In the genomic region with DNA sequence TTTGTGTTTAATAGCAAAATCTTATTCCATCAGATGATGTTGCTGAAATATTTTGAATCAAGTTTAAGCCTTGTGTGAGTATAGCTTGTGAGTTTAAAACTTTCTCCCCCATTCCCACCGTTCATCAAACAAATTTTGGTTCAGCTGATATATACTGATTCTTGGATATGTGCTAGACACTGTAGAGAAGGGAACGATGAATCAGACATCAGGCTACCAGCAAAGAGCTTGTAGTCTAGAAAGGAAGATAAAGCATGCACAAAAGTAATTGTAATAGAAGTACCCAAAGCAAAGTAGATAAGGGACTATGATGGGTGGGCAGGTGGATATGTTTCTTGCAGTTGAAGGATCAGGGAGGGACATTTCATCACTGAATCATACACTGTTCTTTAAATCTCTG, we compare ENCODE assay signal across 24 cellular contexts.
DNase-seq lines count a peak whose midpoint lies in the region; ATAC-seq, FAIRE-seq and TF ChIP-seq lines count a peak whose summit lies in the region.
"Had no signal": no experiment of that assay in that cellular context is flagged by ENCODE, and none has a peak within 500 bp of the region (broad histone marks: within the 10 kb centered on the region; RNA-seq: fewer than 3 reads in every experiment).

No MANE protein-coding gene starts in this region.

- no peak overlapping the region for H4K8ac ChIP-seq in H9 (replicated peaks; ENCODE audit: insufficient read length, low read depth, low read length)

- H3K36me3 ChIP-seq in Caco-2 (ENCODE audit: control insufficient read depth, insufficient read depth, low read length) = no peaks in the 10 kb centered on the region; the same call in 1 of the 2 replicates
- peaks cover 0 to 14% of the 10 kb centered on the region in 2 donors for H3K36me3 ChIP-seq in kidney (ENCODE audit: control insufficient read depth in 1 of 2, insufficient read depth in 2 of 2, low read length in 2 of 2)
- H3K36me3 ChIP-seq in gastroesophageal sphincter = no peaks in the 10 kb centered on the region
- H3K36me3 ChIP-seq in osteoblast (ENCODE audit: insufficient read depth, low read length) = no peaks in the 10 kb centered on the region
- H3K36me3 ChIP-seq: BLaER1 had no signal

- no peak overlapping the region for H2AFZ ChIP-seq in H9 (ENCODE audit: low read length)
- H2AFZ ChIP-seq in osteoblast (ENCODE audit: low read length) = no peak overlapping the region
- H2AFZ ChIP-seq: GM23248 had no signal

- H3K79me1 ChIP-seq in H9 (ENCODE audit: insufficient read depth, low read depth, low read length, poor library complexity, severe bottlenecking) = no peaks in the 10 kb centered on the region

- no peak overlapping the region for H3K14ac ChIP-seq in H9 (ENCODE audit: insufficient read depth, low read length)

- TF ChIP-seq CTCF in Caco-2 (IDR thresholded peaks at IDR 0.05; ENCODE audit: insufficient read depth in 1 of 2, low read depth in 1 of 2, low read length in 1 of 2, severe bottlenecking in 1 of 2, unreplicated experiment in 1 of 2) (no peak), brain (conservative IDR thresholded peaks at IDR 0.05) (no peak), kidney (IDR thresholded peaks at IDR 0.05; ENCODE audit: borderline replicate concordance, extremely low read depth, insufficient read depth) (no peak), nephron (IDR thresholded peaks at IDR 0.05; ENCODE audit: unreplicated experiment in 3 of 3) (no peak), gastroesophageal sphincter (IDR thresholded peaks at IDR 0.05) (no peak), H9 (conservative IDR thresholded peaks at IDR 0.05) (no peak), osteoblast (IDR thresholded peaks at IDR 0.05; ENCODE audit: extremely low read depth, low read depth, low read length) (no peak)

- no peak overlapping the region for H3K4me2 ChIP-seq in H9 (ENCODE audit: insufficient read depth, insufficient read length, low read length)
- no peak overlapping the region for H3K4me2 ChIP-seq in osteoblast (ENCODE audit: insufficient read depth, low read length)
- H3K4me2 ChIP-seq: BLaER1 had no signal

- H3K18ac ChIP-seq in H9 (ENCODE audit: insufficient read length, low read depth, low read length) = no peak overlapping the region

- no peak overlapping the region for H3T11ph ChIP-seq in H9 (ENCODE audit: low read length)

- H4K20me1 ChIP-seq in H9 (ENCODE audit: control insufficient read depth, insufficient read depth, insufficient read length) (no peaks in the 10 kb centered on the region), osteoblast (ENCODE audit: insufficient read depth, low read length) (no peaks in the 10 kb centered on the region)
- H4K20me1 ChIP-seq: BLaER1 had no signal

- H3K27ac ChIP-seq in kidney (ENCODE audit: low read depth in 2 of 2, low read length in 2 of 2) = no peak overlapping the region
- no peak overlapping the region for H3K27ac ChIP-seq in gastroesophageal sphincter
- no peak overlapping the region for H3K27ac ChIP-seq in H9 (ENCODE audit: insufficient read length, low read depth, low read length)
- H3K27ac ChIP-seq in osteoblast (ENCODE audit: low read depth, low read length) = no peak overlapping the region
- H3K27ac ChIP-seq: BLaER1, C4-2B, GM23248 had no signal

- ATAC-seq in gastroesophageal sphincter = no peak
- ATAC-seq: CD8-positive, alpha-beta T cell; HCT116 had no signal

- WGBS in gastroesophageal sphincter (ENCODE audit: low coverage in 1 of 2), 2 donors = 100% methylated on average over 1 of the region's 2 CpGs
- no CpG with 5 or more reads among the region's 2 CpGs for WGBS in H9 (ENCODE audit: extremely low coverage, insufficient read length, low lambda C conversion rate)

- no peaks in the 10 kb centered on the region for H3K23me2 ChIP-seq in H9 (ENCODE audit: insufficient read length, low read depth, low read length, poor library complexity, severe bottlenecking)

- no peak for DNase-seq in Caco-2
- DNase-seq in kidney = no peak
- no peak for DNase-seq in H9
- no peak for DNase-seq in osteoblast (ENCODE audit: insufficient read length, low spot score, missing footprints)
- no peak for DNase-seq in NCI-H1105 (lab: John Stamatoyannopoulos, UW)
- DNase-seq: CD4-positive, CD25-positive, alpha-beta regulatory T cell; CD8-positive, alpha-beta T cell; DMS 273 treated with DMSO at 0.1 percent for 48 hours; DMS79 treated with DMSO at 0.1 percent for 48 hours; GF-D8; GM23248; H7; HFFc6 had no signal

- no peaks in the 10 kb centered on the region for H3K27me3 ChIP-seq in Caco-2 (replicated peaks; ENCODE audit: control insufficient read depth, insufficient read depth, low read length)
- no peaks in the 10 kb centered on the region for H3K27me3 ChIP-seq in gastroesophageal sphincter
- H3K27me3 ChIP-seq in H9 (ENCODE audit: insufficient read depth, low read length) = no peaks in the 10 kb centered on the region
- no peaks in the 10 kb centered on the region for H3K27me3 ChIP-seq in osteoblast (ENCODE audit: insufficient read depth, low read length)

- no peak overlapping the region for H3K4ac ChIP-seq in H9 (ENCODE audit: low read depth, low read length)

- H3K56ac ChIP-seq in H9 (ENCODE audit: insufficient read length, low read depth, low read length) = no peak overlapping the region

- H2BK12ac ChIP-seq in H9 (ENCODE audit: insufficient read length, low read depth, low read length) = no peak overlapping the region

- H4K5ac ChIP-seq in H9 (ENCODE audit: insufficient read length, low read depth, low read length) = no peak overlapping the region

- H3K36me3 Mint-ChIP-seq in Caco-2 (ENCODE audit: insufficient read depth, unreplicated experiment) (peaks cover 32% of the 10 kb centered on the region), brain (peaks cover 40% of the 10 kb centered on the region), nephron (ENCODE audit: low read depth) (peaks cover 9% of the 10 kb centered on the region), H9 (ENCODE audit: insufficient read depth in 1 of 3, low read depth in 3 of 3) (peaks cover 0 to 3% (median 2%) of the 10 kb centered on the region in 3 experiments; a peak in 4 of 7 replicates)
- H3K36me3 Mint-ChIP-seq: CD4-positive, CD25-positive, alpha-beta regulatory T cell; CD8-positive, alpha-beta T cell had no signal

- H3K4me3 Mint-ChIP-seq in Caco-2 (ENCODE audit: unreplicated experiment) (peak overlapping the region; percentile 60), brain (peak overlapping the region in 4 of 5 experiments; percentile 33 to 81 (median 54)), nephron (no peak overlapping the region), H9 (no peak overlapping the region)
- H3K4me3 Mint-ChIP-seq: B cell; CD4-positive, CD25-positive, alpha-beta regulatory T cell; CD8-positive, alpha-beta T cell; HFFc6 had no signal

- FAIRE-seq in kidney (lab: Jason Lieb, UNC) = no peak
- FAIRE-seq: A204.1, D721Med, GM18507, H1 had no signal

- H3K9ac ChIP-seq in kidney (ENCODE audit: low read length in 2 of 2) (no peak overlapping the region), H9 (ENCODE audit: extremely low read depth, insufficient read length, low read length) (no peak overlapping the region)
- H3K9ac ChIP-seq: BLaER1, GM23248 had no signal

- no peak for TF ChIP-seq POLR2A in gastroesophageal sphincter (IDR thresholded peaks at IDR 0.05)

- H3K79me2 ChIP-seq in H9 (ENCODE audit: insufficient read depth, low read length) (no peaks in the 10 kb centered on the region), osteoblast (ENCODE audit: insufficient read depth, low read length) (no peaks in the 10 kb centered on the region)

- no peaks in the 10 kb centered on the region for H3K9me3 ChIP-seq in Caco-2
- no peaks in the 10 kb centered on the region for H3K9me3 ChIP-seq in kidney (ENCODE audit: control insufficient read depth in 1 of 2, low read length in 2 of 2)
- H3K9me3 ChIP-seq in gastroesophageal sphincter = no peaks in the 10 kb centered on the region
- H3K9me3 ChIP-seq in H9 (ENCODE audit: control insufficient read depth, low read depth, low read length) = no peaks in the 10 kb centered on the region
- no peaks in the 10 kb centered on the region for H3K9me3 ChIP-seq in osteoblast (ENCODE audit: low read depth, low read length)

- intact Hi-C loops in Caco-2 (cut with micrococcal nuclease; ENCODE audit: unreplicated experiment) (no loop called here), kidney (cut with DNase I) (no loop called here)

- CTCF ChIA-PET in Caco-2 (lab: Charles Lee) = interaction anchor here (0.6 kb wide), 2 partner anchors 9 to 14 kb away, joined by 3 to 6 read pairs; no protein-coding TSS in a partner anchor

- H2BK20ac ChIP-seq in H9 (ENCODE audit: low read depth, low read length, poor library complexity, severe bottlenecking) = no peak overlapping the region

- H2AK5ac ChIP-seq in H9 (ENCODE audit: insufficient read length, low read length) = no peak overlapping the region

- peaks cover 16% of the 10 kb centered on the region for H3K4me1 Mint-ChIP-seq in Caco-2 (ENCODE audit: low read depth, unreplicated experiment)
- H3K4me1 Mint-ChIP-seq in brain = peaks cover 41% of the 10 kb centered on the region
- H3K4me1 Mint-ChIP-seq in nephron = peaks cover 7% of the 10 kb centered on the region
- H3K4me1 Mint-ChIP-seq in H9 = peaks cover 8 to 12% of the 10 kb centered on the region in 2 experiments
- H3K4me1 Mint-ChIP-seq: CD4-positive, CD25-positive, alpha-beta regulatory T cell had no signal

- H3K9me3 Mint-ChIP-seq in Caco-2 (ENCODE audit: unreplicated experiment) (no peaks in the 10 kb centered on the region), brain (peaks cover 0 to 3% (median 0%) of the 10 kb centered on the region in 5 experiments), nephron (peaks cover 2% of the 10 kb centered on the region), H9 (peaks cover 38 to 58% of the 10 kb centered on the region in 2 experiments)
- H3K9me3 Mint-ChIP-seq: CD4-positive, CD25-positive, alpha-beta regulatory T cell; CD8-positive, alpha-beta T cell; HFFc6 had no signal

- H3K4me3 ChIP-seq in Caco-2 (ENCODE audit: low read depth, low read length) = peak overlapping the region; percentile 12
- H3K4me3 ChIP-seq in kidney (ENCODE audit: low read length in 2 of 2) = peak overlapping the region; percentile 66 to 73
- no peak overlapping the region for H3K4me3 ChIP-seq in gastroesophageal sphincter
- H3K4me3 ChIP-seq in osteoblast (ENCODE audit: insufficient read depth, low read length) = no peak overlapping the region
- H3K4me3 ChIP-seq: BLaER1, GM23248 had no signal

- no peak overlapping the region for H3K23ac ChIP-seq in H9 (ENCODE audit: insufficient read length, low read depth, low read length)

- TF ChIP-seq EP300 in gastroesophageal sphincter (IDR thresholded peaks at IDR 0.05) = no peak

- H3K4me1 ChIP-seq in Caco-2 (peaks cover 47% of the 10 kb centered on the region), kidney (ENCODE audit: control insufficient read depth in 1 of 2, insufficient read depth in 1 of 2, low read depth in 1 of 2, low read length in 2 of 2) (no peaks in the 10 kb centered on the region), gastroesophageal sphincter (no peaks in the 10 kb centered on the region), H9 (ENCODE audit: insufficient read depth, low read length) (peaks cover 3% of the 10 kb centered on the region; the same call in 1 of the 2 replicates), osteoblast (ENCODE audit: insufficient read depth, low read length) (no peaks in the 10 kb centered on the region)
- H3K4me1 ChIP-seq: BLaER1 had no signal

- H3K27ac Mint-ChIP-seq in Caco-2 (ENCODE audit: unreplicated experiment) = peak overlapping the region; percentile 24
- peak overlapping the region in 4 of 5 experiments; percentile 7 to 98 (median 52) for H3K27ac Mint-ChIP-seq in brain
- H3K27ac Mint-ChIP-seq in nephron = peak overlapping the region in 2 of 3 experiments; percentile 43 to 92
- H3K27ac Mint-ChIP-seq in H9 = no peak overlapping the region
- H3K27ac Mint-ChIP-seq: B cell; CD4-positive, CD25-positive, alpha-beta regulatory T cell; CD8-positive, alpha-beta T cell; HFFc6 had no signal

- no peak overlapping the region for H2BK5ac ChIP-seq in H9 (ENCODE audit: insufficient read length, low read length)

- BruUV-seq in Caco-2 (replicated peaks; lab: Mats Ljungman, UMichigan) = no TSS peak

- no peak overlapping the region for H4K91ac ChIP-seq in H9 (ENCODE audit: insufficient read length, low read depth, low read length)

- POLR2A ChIA-PET in Caco-2 (lab: Charles Lee) = interaction anchor here (0.6 kb wide), 1 partner anchor 142 kb away, joined by 4 read pairs; no protein-coding TSS in a partner anchor

- no peak overlapping the region for H2BK120ac ChIP-seq in H9 (ENCODE audit: low read depth, low read length, poor library complexity, severe bottlenecking)

- no peak overlapping the region for H2BK15ac ChIP-seq in H9 (ENCODE audit: low read depth, low read length)

- no peaks in the 10 kb centered on the region for H3K27me3 Mint-ChIP-seq in Caco-2 (ENCODE audit: insufficient read depth, unreplicated experiment)
- H3K27me3 Mint-ChIP-seq in brain = no peaks in the 10 kb centered on the region
- no peaks in the 10 kb centered on the region for H3K27me3 Mint-ChIP-seq in nephron (ENCODE audit: low read depth)
- no peaks in the 10 kb centered on the region for H3K27me3 Mint-ChIP-seq in H9 (ENCODE audit: low read depth)
- H3K27me3 Mint-ChIP-seq: B cell; CD4-positive, CD25-positive, alpha-beta regulatory T cell had no signal

Comparison
In these comparisons a context has a peak if more than half of its experiments do, and no peak if none do; other contexts are left out.
1. H3K4me3 ChIP-seq: peak in Caco-2 (single experiment) and kidney (2 of 2); none in gastroesophageal sphincter (0 of 2) and osteoblast (single experiment).
2. H3K27ac Mint-ChIP-seq: peak in Caco-2 (single experiment), brain (4 of 5) and nephron (2 of 3); none in H9 (0 of 3).
3. H3K4me3 Mint-ChIP-seq: peak in Caco-2 (single experiment) and brain (4 of 5); none in nephron (0 of 3) and H9 (0 of 2).